ENCODE assay signal across 8 cellular contexts in genomic region chr10:102241037-102241443, GRCh38. TPM values are rescaled to one million over a fixed set of nuclear protein-coding genes. Genes with fewer than 3 reads are reported as not detected.
DNase-seq lines count a peak whose midpoint lies in the region; ATAC-seq and TF ChIP-seq lines count a peak whose summit lies in the region.

No MANE protein-coding gene starts in this region.

- H3K27ac Mint-ChIP-seq in GM23338 = no peak overlapping the region
- no peak overlapping the region for H3K27ac Mint-ChIP-seq in activated CD8-positive, alpha-beta T cell treated with anti-CD3 and anti-CD28 coated beads, Interleukin-2, amount 10 ng/mL, durations not matched to agents 7 days and 5 days

- no peaks in the 10 kb centered on the region; the same call in 2 of the 3 replicates for H3K9me3 Mint-ChIP-seq in GM23338
- no peaks in the 10 kb centered on the region for H3K9me3 Mint-ChIP-seq in activated CD8-positive, alpha-beta T cell treated with anti-CD3 and anti-CD28 coated beads, Interleukin-2, amount 10 ng/mL, durations not matched to agents 7 days and 5 days (ENCODE audit: insufficient read depth)

- ATAC-seq in GM23338 (peak; percentile 17), right cardiac atrium (peak in 1 of 2 donors; percentile 34), HG02623 (IDR thresholded peaks at IDR 0.05; ENCODE audit: unreplicated experiment) (no peak)
- ATAC-seq in activated CD8-positive, alpha-beta T cell treated with anti-CD3 and anti-CD28 coated beads, Interleukin-2, amount 10 ng/mL, durations not matched to agents 7 days and 5 days = no peak

- DNase-seq in GM23338 (ENCODE audit: low spot score) = no peak
- DNase-seq in activated CD8-positive, alpha-beta T cell treated with anti-CD3 and anti-CD28 coated beads, Interleukin-2, amount 10 ng/mL, durations not matched to agents 7 days and 5 days = no peak
- no peak for DNase-seq in right cardiac atrium
- no peak for DNase-seq in effector CD8-positive, alpha-beta T cell (lab: John Stamatoyannopoulos, UW)
- DNase-seq in middle frontal gyrus (ENCODE audit: extremely low spot score, low spot score) = no peak
- DNase-seq in stimulated activated CD8-positive, alpha-beta memory T cell treated with anti-CD3 and anti-CD28 coated beads, Interleukin-4, amount 100 ng/mL, for 48 hours = no peak

- no peaks in the 10 kb centered on the region for H3K36me3 ChIP-seq in GM23338 (ENCODE audit: insufficient read depth)
- no peaks in the 10 kb centered on the region for H3K36me3 ChIP-seq in skeletal muscle satellite cell (ENCODE audit: insufficient read depth, low read length)

- no peaks in the 10 kb centered on the region for H3F3A ChIP-seq in GM23338 (replicated peaks; ENCODE audit: low read depth)

- H3K4me3 Mint-ChIP-seq in GM23338 = peak overlapping the region; percentile 80
- peak overlapping the region; percentile 55 for H3K4me3 Mint-ChIP-seq in activated CD8-positive, alpha-beta T cell treated with anti-CD3 and anti-CD28 coated beads, Interleukin-2, amount 10 ng/mL, durations not matched to agents 7 days and 5 days

- TF ChIP-seq CTCF in GM23338 (conservative IDR thresholded peaks at IDR 0.05; ENCODE audit: low read depth in 2 of 2) = no peak

- peaks cover 3% of the 10 kb centered on the region for H3K79me2 ChIP-seq in GM23338 (replicated peaks; ENCODE audit: insufficient read depth)

- peaks cover 1% of the 10 kb centered on the region; the same call in 1 of the 2 replicates for H3K4me1 ChIP-seq in GM23338 (ENCODE audit: insufficient read depth)
- peaks cover 3% of the 10 kb centered on the region for H3K4me1 ChIP-seq in right cardiac atrium (ENCODE audit: control insufficient read depth, insufficient read depth, low read length)
- H3K4me1 ChIP-seq in skeletal muscle satellite cell (ENCODE audit: control insufficient read depth, insufficient read depth, low read length) = peaks cover 59% of the 10 kb centered on the region

- peak overlapping the region; percentile 66 for H3K9ac ChIP-seq in skeletal muscle satellite cell (ENCODE audit: low read depth, low read length)

- peaks cover 65% of the 10 kb centered on the region for H3K27me3 Mint-ChIP-seq in GM23338 (ENCODE audit: insufficient read depth, low read depth, poor library complexity)
- H3K27me3 Mint-ChIP-seq in activated CD8-positive, alpha-beta T cell treated with anti-CD3 and anti-CD28 coated beads, Interleukin-2, amount 10 ng/mL, durations not matched to agents 7 days and 5 days (ENCODE audit: low read depth) = peaks cover 52% of the 10 kb centered on the region

- H3K9me3 ChIP-seq in right cardiac atrium (ENCODE audit: control insufficient read depth, low read length) (no peaks in the 10 kb centered on the region), skeletal muscle satellite cell (replicated peaks; ENCODE audit: low read length) (no peaks in the 10 kb centered on the region)

- H3K4me3 ChIP-seq in GM23338 (peak overlapping the region; percentile 77), right cardiac atrium (ENCODE audit: low read length) (peak overlapping the region; percentile 69), skeletal muscle satellite cell (ENCODE audit: low read length) (peak overlapping the region; percentile 80)

- intact Hi-C loops in right cardiac atrium (cut with DNase I) = no loop called here

- CTCF ChIA-PET in activated CD8-positive, alpha-beta T cell treated with anti-CD3 and anti-CD28 coated beads, Interleukin-2, amount 10 ng/mL, durations not matched to agents 7 days and 5 days (lab: Charles Lee) = interaction anchor here (0.6 to 4.0 kb wide), 6 partner anchors 10 to 153 kb away, joined by 3 to 63 read pairs (median 5); no protein-coding TSS in a partner anchor

- H3K9me2 ChIP-seq in GM23338 (ENCODE audit: insufficient read depth) = no peaks in the 10 kb centered on the region

- H2AFZ ChIP-seq in GM23338 = peak overlapping the region; percentile 100

- WGBS in right cardiac atrium = 1% methylated on average over 20 of the region's 20 CpGs

- H3K4me2 ChIP-seq in GM23338 = peak overlapping the region; percentile 98
- peak overlapping the region; percentile 94 for H3K4me2 ChIP-seq in skeletal muscle satellite cell (ENCODE audit: low read length)

- POLR2A ChIA-PET in activated CD8-positive, alpha-beta T cell treated with anti-CD3 and anti-CD28 coated beads, Interleukin-2, amount 10 ng/mL, durations not matched to agents 7 days and 5 days (lab: Charles Lee) = interaction anchor here (2.1 kb wide), 1 partner anchor 154 kb away, joined by 7 read pairs; the partner anchor contains the start of gene NFKB2

- peaks cover 17% of the 10 kb centered on the region for H3K4me1 Mint-ChIP-seq in GM23338
- H3K4me1 Mint-ChIP-seq in activated CD8-positive, alpha-beta T cell treated with anti-CD3 and anti-CD28 coated beads, Interleukin-2, amount 10 ng/mL, durations not matched to agents 7 days and 5 days (ENCODE audit: low read depth) = peaks cover 24% of the 10 kb centered on the region

- H3K36me3 Mint-ChIP-seq in GM23338 (ENCODE audit: low read depth) = no peaks in the 10 kb centered on the region; the same call in 2 of the 3 replicates
- no peaks in the 10 kb centered on the region for H3K36me3 Mint-ChIP-seq in activated CD8-positive, alpha-beta T cell treated with anti-CD3 and anti-CD28 coated beads, Interleukin-2, amount 10 ng/mL, durations not matched to agents 7 days and 5 days (ENCODE audit: low read depth)

- H3K27ac ChIP-seq in GM23338 (ENCODE audit: low read depth) = no peak overlapping the region
- no peak overlapping the region for H3K27ac ChIP-seq in right cardiac atrium (ENCODE audit: low read length)

- peaks cover 80% of the 10 kb centered on the region for H3K27me3 ChIP-seq in GM23338 (ENCODE audit: insufficient read depth)
- no peaks in the 10 kb centered on the region for H3K27me3 ChIP-seq in right cardiac atrium (ENCODE audit: control insufficient read depth, insufficient read depth)
- no peaks in the 10 kb centered on the region for H3K27me3 ChIP-seq in skeletal muscle satellite cell (ENCODE audit: control insufficient read depth, insufficient read depth, low read length)

- peaks cover 2% of the 10 kb centered on the region for H4K20me1 ChIP-seq in GM23338 (replicated peaks; ENCODE audit: insufficient read depth)

TF ChIP-seq in GM23338, 12 proteins besides CTCF, POLR2A, EP300 and RAD21:
- TF ChIP-seq EZH2 (IDR thresholded peaks at IDR 0.05; ENCODE audit: low read depth, unreplicated experiment) (peak; percentile 50), POLR2AphosphoS5 (IDR thresholded peaks at IDR 0.05; ENCODE audit: low read depth) (no peak)
TF ChIP-seq in GM23338: peak in this region for 1.

RNA-seq across cellular contexts. Expression of gene PITX3, which starts 0.3 kb away (rescaled TPM):
- total RNA-seq in GM23338 (2014; rRNA removed; shearing (Covaris generic)) = 1.5 TPM in 1 of 2 replicates, not detected in the other
- polyA plus RNA-seq in GM23338 (2016; fragmentation: Nextera tagmentation; extraction: Ambion mirVana) (0.34 and 1.5 TPM in 2 replicates), right cardiac atrium (0.52 TPM)
- total RNA-seq in activated CD8-positive, alpha-beta T cell treated with anti-CD3 and anti-CD28 coated beads, Interleukin-2, amount 10 ng/mL, durations not matched to agents 7 days and 5 days = not detected
- total RNA-seq in right cardiac atrium = under 1 TPM; 0.25 to 0.82 (median 0.29) TPM
- total RNA-seq in skeletal muscle satellite cell (2012; rRNA removed) = 0.25 and 0.87 TPM in 2 replicates

RNA-seq across cellular contexts. Expression of gene GBF1, which starts 4.3 kb away (rescaled TPM):
- 27.2 and 32.6 TPM in 2 replicates for total RNA-seq in GM23338 (2014; rRNA removed; shearing (Covaris generic))
- polyA plus RNA-seq in GM23338 (2016; fragmentation: Nextera tagmentation; extraction: Ambion mirVana) (6.5 and 7.5 TPM in 2 replicates), right cardiac atrium (17.2 TPM)
- total RNA-seq in activated CD8-positive, alpha-beta T cell treated with anti-CD3 and anti-CD28 coated beads, Interleukin-2, amount 10 ng/mL, durations not matched to agents 7 days and 5 days = 10 to 100 TPM; 39.8 to 42.9 TPM
- total RNA-seq in right cardiac atrium = 10 to 100 TPM; 34.9 to 43.3 (median 36.9) TPM
- 36.9 and 39.0 TPM in 2 replicates for total RNA-seq in skeletal muscle satellite cell (2012; rRNA removed)

RNA-seq across cellular contexts. Expression of gene ELOVL3, which starts 14.9 kb away (rescaled TPM):
- total RNA-seq in GM23338 (2014; rRNA removed; shearing (Covaris generic)) = 0.59 TPM in 1 of 2 replicates, not detected in the other
- 0.31 TPM in 1 of 2 replicates, not detected in the other for polyA plus RNA-seq in GM23338 (2016; fragmentation: Nextera tagmentation; extraction: Ambion mirVana)
- total RNA-seq in activated CD8-positive, alpha-beta T cell treated with anti-CD3 and anti-CD28 coated beads, Interleukin-2, amount 10 ng/mL, durations not matched to agents 7 days and 5 days = not detected
- total RNA-seq in right cardiac atrium = under 1 TPM; 0.17 to 0.56 (median 0.32) TPM
- 0.18 TPM for polyA plus RNA-seq in right cardiac atrium
- 0.76 and 0.87 TPM in 2 replicates for total RNA-seq in skeletal muscle satellite cell (2012; rRNA removed)
